1 cellular context compared by ENCODE assay signal in the genomic region with DNA sequence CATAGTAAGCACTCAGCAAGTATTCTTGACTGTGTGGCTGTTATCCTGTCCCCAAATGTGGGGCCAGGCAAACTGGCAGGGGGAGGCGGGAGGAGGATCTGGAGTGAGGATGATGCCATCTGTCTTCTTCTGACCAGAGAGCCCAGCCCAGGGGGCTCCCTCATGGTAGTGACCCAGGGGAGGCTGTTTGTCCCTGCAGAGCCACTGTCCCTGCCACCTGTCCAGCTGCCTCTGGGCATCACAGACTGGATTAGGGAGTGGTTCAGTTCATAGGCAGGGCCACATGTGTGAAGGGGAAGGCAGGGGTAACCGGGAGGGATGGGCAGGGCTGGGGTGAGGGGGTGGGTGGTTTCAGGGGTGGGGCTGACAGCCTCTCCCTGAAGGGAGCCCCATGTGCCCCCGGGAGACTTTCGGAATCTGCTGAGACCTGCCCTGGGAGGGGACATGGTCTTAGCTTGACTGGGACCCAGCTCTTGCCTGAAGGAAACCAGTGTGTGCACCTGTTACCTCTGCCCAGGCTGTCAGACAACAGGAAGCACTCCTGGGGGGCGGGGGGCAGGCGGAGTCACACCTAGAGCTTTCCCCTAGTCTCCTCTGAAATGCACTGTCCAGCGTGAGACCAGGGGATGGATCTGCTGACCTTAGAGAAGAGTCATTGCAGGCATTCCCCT.
TF ChIP-seq lines count a peak whose summit lies in the region.

No MANE protein-coding gene starts in this region.

TF ChIP-seq in HCT116, 20 proteins besides CTCF, POLR2A, EP300 and RAD21:
- no peak for TF ChIP-seq MAX (IDR thresholded peaks at IDR 0.05)
- TF ChIP-seq, protein P1, sequence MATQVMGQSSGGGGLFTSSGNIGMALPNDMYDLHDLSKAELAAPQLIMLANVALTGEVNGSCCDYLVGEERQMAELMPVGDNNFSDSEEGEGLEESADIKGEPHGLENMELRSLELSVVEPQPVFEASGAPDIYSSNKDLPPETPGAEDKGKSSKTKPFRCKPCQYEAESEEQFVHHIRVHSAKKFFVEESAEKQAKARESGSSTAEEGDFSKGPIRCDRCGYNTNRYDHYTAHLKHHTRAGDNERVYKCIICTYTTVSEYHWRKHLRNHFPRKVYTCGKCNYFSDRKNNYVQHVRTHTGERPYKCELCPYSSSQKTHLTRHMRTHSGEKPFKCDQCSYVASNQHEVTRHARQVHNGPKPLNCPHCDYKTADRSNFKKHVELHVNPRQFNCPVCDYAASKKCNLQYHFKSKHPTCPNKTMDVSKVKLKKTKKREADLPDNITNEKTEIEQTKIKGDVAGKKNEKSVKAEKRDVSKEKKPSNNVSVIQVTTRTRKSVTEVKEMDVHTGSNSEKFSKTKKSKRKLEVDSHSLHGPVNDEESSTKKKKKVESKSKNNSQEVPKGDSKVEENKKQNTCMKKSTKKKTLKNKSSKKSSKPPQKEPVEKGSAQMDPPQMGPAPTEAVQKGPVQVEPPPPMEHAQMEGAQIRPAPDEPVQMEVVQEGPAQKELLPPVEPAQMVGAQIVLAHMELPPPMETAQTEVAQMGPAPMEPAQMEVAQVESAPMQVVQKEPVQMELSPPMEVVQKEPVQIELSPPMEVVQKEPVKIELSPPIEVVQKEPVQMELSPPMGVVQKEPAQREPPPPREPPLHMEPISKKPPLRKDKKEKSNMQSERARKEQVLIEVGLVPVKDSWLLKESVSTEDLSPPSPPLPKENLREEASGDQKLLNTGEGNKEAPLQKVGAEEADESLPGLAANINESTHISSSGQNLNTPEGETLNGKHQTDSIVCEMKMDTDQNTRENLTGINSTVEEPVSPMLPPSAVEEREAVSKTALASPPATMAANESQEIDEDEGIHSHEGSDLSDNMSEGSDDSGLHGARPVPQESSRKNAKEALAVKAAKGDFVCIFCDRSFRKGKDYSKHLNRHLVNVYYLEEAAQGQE (IDR thresholded peaks at IDR 0.05; ENCODE audit: low read depth) = no peak
- TF ChIP-seq SRF (IDR thresholded peaks at IDR 0.05; ENCODE audit: low read depth) = no peak
- TF ChIP-seq, protein P2, sequence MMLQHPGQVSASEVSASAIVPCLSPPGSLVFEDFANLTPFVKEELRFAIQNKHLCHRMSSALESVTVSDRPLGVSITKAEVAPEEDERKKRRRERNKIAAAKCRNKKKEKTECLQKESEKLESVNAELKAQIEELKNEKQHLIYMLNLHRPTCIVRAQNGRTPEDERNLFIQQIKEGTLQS (IDR thresholded peaks at IDR 0.05) = no peak
- TF ChIP-seq EZH2 (IDR thresholded peaks at IDR 0.05) = no peak
- TF ChIP-seq FOSL1 (IDR thresholded peaks at IDR 0.05; ENCODE audit: low read depth) = no peak
- TF ChIP-seq CEBPB (IDR thresholded peaks at IDR 0.05; ENCODE audit: low read depth) = no peak
- TF ChIP-seq EZH2phosphoT487 (IDR thresholded peaks at IDR 0.05; ENCODE audit: borderline replicate concordance) = no peak
- TF ChIP-seq POLR2AphosphoS5 (IDR thresholded peaks at IDR 0.05; ENCODE audit: low read depth, low read length) = no peak
- TF ChIP-seq ZFX (IDR thresholded peaks at IDR 0.05) = no peak
- TF ChIP-seq SP1 (IDR thresholded peaks at IDR 0.05; ENCODE audit: low read depth) = no peak
- no peak for TF ChIP-seq EGR1 (IDR thresholded peaks at IDR 0.05; ENCODE audit: low read depth)
- no peak for TF ChIP-seq JUND (IDR thresholded peaks at IDR 0.05)
- no peak for TF ChIP-seq SIN3A (IDR thresholded peaks at IDR 0.05; ENCODE audit: low read depth)
- TF ChIP-seq ZNF274 (IDR thresholded peaks at IDR 0.05; ENCODE audit: low read depth, low read length) = no peak
- no peak for TF ChIP-seq ELF1 (IDR thresholded peaks at IDR 0.05; ENCODE audit: borderline replicate concordance, low read depth)
